In genomic region chr2:207531024-207531411, GRCh38 we compare ENCODE assay signal across 8 cellular contexts. TPM values are rescaled to one million over a fixed set of nuclear protein-coding genes. Genes with fewer than 3 reads are reported as not detected.
DNase-seq lines count a peak whose midpoint lies in the region; ATAC-seq, FAIRE-seq and TF ChIP-seq lines count a peak whose summit lies in the region.

No MANE protein-coding gene starts in this region.

- peaks cover 0 to 55% of the 10 kb centered on the region in 2 donors for H3K4me1 ChIP-seq in right atrium auricular region

- no peaks in the 10 kb centered on the region for H3K36me3 Mint-ChIP-seq in osteocyte (ENCODE audit: unreplicated experiment)

- DNase-seq in right atrium auricular region (ENCODE audit: low spot score) (no peak), left cardiac atrium (no peak), SW480 (ENCODE audit: low spot score) (peak; percentile 23), epithelial cell of esophagus (ENCODE audit: low read depth) (no peak), osteocyte (ENCODE audit: extremely low spot score, unreplicated experiment) (no peak), D721Med (ENCODE audit: insufficient read length, low spot score) (no peak), NCI-H2081 treated with DMSO at 0.1 percent for 48 hours (lab: John Stamatoyannopoulos, UW) (no peak)

- peak overlapping the region; percentile 95 for H3K27ac Mint-ChIP-seq in osteocyte (ENCODE audit: unreplicated experiment)

- H3K9me3 Mint-ChIP-seq in osteocyte (ENCODE audit: unreplicated experiment), result no peaks in the 10 kb centered on the region

- peak overlapping the region; percentile 90 for H3K4me3 Mint-ChIP-seq in osteocyte (ENCODE audit: unreplicated experiment)

- peaks cover 50% of the 10 kb centered on the region for H3K4me1 Mint-ChIP-seq in osteocyte (ENCODE audit: unreplicated experiment)

- H3K27me3 ChIP-seq in right atrium auricular region, result no peaks in the 10 kb centered on the region

- no peak for TF ChIP-seq CTCF in right atrium auricular region (IDR thresholded peaks at IDR 0.05)
- TF ChIP-seq CTCF in epithelial cell of esophagus (IDR thresholded peaks at IDR 0.05; ENCODE audit: insufficient read depth, low read depth, low read length, missing control alignments), result no peak
- no peak for TF ChIP-seq CTCF in osteocyte (IDR thresholded peaks at IDR 0.05)
- TF ChIP-seq CTCF in D721Med (IDR thresholded peaks at IDR 0.05; ENCODE audit: insufficient read depth, missing control alignments), result no peak

- no peak for FAIRE-seq in D721Med (lab: Jason Lieb, UNC)

- no peaks in the 10 kb centered on the region for H3K9me3 ChIP-seq in right atrium auricular region

- H3K4me3 ChIP-seq in right atrium auricular region, result peak overlapping the region; percentile 84 to 88
- peak overlapping the region; percentile 80 for H3K4me3 ChIP-seq in epithelial cell of esophagus (ENCODE audit: low read length)

- no peaks in the 10 kb centered on the region for H3K27me3 Mint-ChIP-seq in osteocyte (ENCODE audit: unreplicated experiment)

- intact Hi-C loops in left cardiac atrium (cut with DNase I), result loop anchor here in 1 of 2 donors (5.0 to 10.0 kb wide), 2 partner anchors 49 to 94 kb away; partner anchors contain the start of gene METTL21A

- no peaks in the 10 kb centered on the region for H3K36me3 ChIP-seq in right atrium auricular region

- peak overlapping the region; percentile 92 to 95 for H3K27ac ChIP-seq in right atrium auricular region

- ATAC-seq in left cardiac atrium (no peak), HG03175 (IDR thresholded peaks at IDR 0.05; ENCODE audit: unreplicated experiment) (no peak)

RNA-seq across cellular contexts. Expression of gene CREB1, which starts 1.3 kb away (rescaled TPM):
- total RNA-seq in right atrium auricular region, result 10 to 100 TPM; 32.5 to 32.9 TPM
- total RNA-seq in left cardiac atrium, result 10 to 100 TPM; 40.4 to 40.6 TPM
- 71.0 and 74.2 TPM in 2 replicates for total RNA-seq in osteocyte
